Comparison of ENCODE assay signal across 9 cellular contexts in the genomic region with DNA sequence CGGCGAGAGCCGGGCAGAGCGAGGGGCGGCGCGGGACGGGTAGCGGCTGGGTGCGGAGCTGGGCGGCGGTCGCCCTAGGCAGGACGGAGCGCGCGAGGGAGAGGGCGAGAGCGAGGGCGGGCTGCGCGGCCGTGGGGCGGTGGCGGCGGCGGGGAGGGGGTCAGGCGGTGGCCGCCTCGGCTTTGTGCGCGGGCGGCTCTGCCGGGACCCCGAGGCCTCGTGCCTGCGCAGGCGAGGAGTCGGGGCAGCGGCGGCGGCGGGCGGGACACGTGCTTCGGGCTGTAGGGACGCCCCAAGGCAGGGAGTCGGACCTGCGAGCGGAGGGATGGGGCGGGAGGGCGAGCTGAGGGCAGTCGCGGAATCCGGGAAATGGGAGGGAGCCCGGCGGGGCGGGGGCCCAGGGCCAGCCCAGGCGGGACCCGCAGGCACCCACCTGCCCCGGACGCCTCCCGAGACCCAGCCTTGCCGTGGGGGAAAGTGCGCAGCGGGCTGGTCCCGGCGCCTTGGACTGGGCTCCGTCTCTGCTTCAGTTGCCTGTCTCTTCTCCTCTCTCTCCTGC. TPM values are rescaled to one million over a fixed set of nuclear protein-coding genes. Genes with fewer than 3 reads are reported as not detected.
DNase-seq lines count a peak whose midpoint lies in the region; ATAC-seq, FAIRE-seq and TF ChIP-seq lines count a peak whose summit lies in the region.
"Had no signal": no experiment of that assay in that cellular context is flagged by ENCODE, and none has a peak within 500 bp of the region (broad histone marks: within the 10 kb centered on the region; RNA-seq: fewer than 3 reads in every experiment).

No MANE protein-coding gene starts in this region.

- peaks cover 6 to 50% of the 10 kb centered on the region in 2 experiments for H3K27me3 ChIP-seq in HepG2 (ENCODE audit: control insufficient read depth in 1 of 2, insufficient read depth in 2 of 2, low read length in 2 of 2)
- H3K27me3 ChIP-seq in suprapubic skin, result peaks cover 25% of the 10 kb centered on the region

- in situ Hi-C loops in HepG2 (cut with HindIII; ENCODE audit: extremely low pct_ligation_motif_present, low pct_unique_long_range_greater_than_20kb), result no loop called here

- peak overlapping the region; percentile 85 for H3K27ac Mint-ChIP-seq in chondrocyte (ENCODE audit: unreplicated experiment)

- H2AFZ ChIP-seq in HepG2 (ENCODE audit: low read length), result no peak overlapping the region

- H3K27ac ChIP-seq in HepG2 (ENCODE audit: extremely low read length, insufficient read depth, low read length) (no peak overlapping the region), suprapubic skin (peak overlapping the region; percentile 34)

- TF ChIP-seq POLR2A in HepG2 (IDR thresholded peaks at IDR 0.05; ENCODE audit: insufficient read depth in 1 of 2, low read depth in 2 of 2, low read length in 2 of 2) (no peak), suprapubic skin (IDR thresholded peaks at IDR 0.05) (no peak)

- no peaks in the 10 kb centered on the region for H3K36me3 Mint-ChIP-seq in chondrocyte (ENCODE audit: low read depth)
- H3K36me3 Mint-ChIP-seq: IgD-negative memory B cell had no signal

- FAIRE-seq in HepG2 (lab: Jason Lieb, UNC) (no peak), D721Med (lab: Jason Lieb, UNC) (no peak)

- CTCF ChIA-PET in HepG2 (lab: Yijun Ruan, JAX; ENCODE audit: low intra/inter-chr PET ratio, low total read pairs), result no interaction called here

- no peak overlapping the region for H3K9ac ChIP-seq in HepG2 (ENCODE audit: insufficient read depth, low read depth, low read length)

- intact Hi-C loops in HepG2 (cut with micrococcal nuclease; ENCODE audit: unreplicated experiment), result loop anchor here (5.0 kb wide), 1 partner anchor 136 kb away; no protein-coding TSS in a partner anchor

- H3K9me3 ChIP-seq in HepG2 (ENCODE audit: low read length) (no peaks in the 10 kb centered on the region), suprapubic skin (no peaks in the 10 kb centered on the region)

- peak; percentile 79 for ATAC-seq in HepG2

- DNase-seq in Daoy (ENCODE audit: low read depth) (peak; percentile 60), LoVo (ENCODE audit: low spot score) (peak; percentile 41), chondrocyte (ENCODE audit: low spot score) (peak; percentile 95), HepG2 (ENCODE audit: low spot score) (no peak), suprapubic skin (ENCODE audit: low spot score in 2 of 2) (peak in 1 of 2 donors; percentile 60), D721Med (ENCODE audit: insufficient read length, low spot score) (no peak), NCI-H2029 treated with DMSO at 0.1 percent for 48 hours (lab: John Stamatoyannopoulos, UW) (no peak)
- no peak for DNase-seq in effector CD4-positive, alpha-beta T cell

- TF ChIP-seq EP300 in HepG2 (IDR thresholded peaks at IDR 0.05; ENCODE audit: low read depth in 2 of 2, low read length in 2 of 2) (no peak), HepG2 (CRISPR knock-in tag; IDR thresholded peaks at IDR 0.05; ENCODE audit: borderline replicate concordance) (no peak), suprapubic skin (IDR thresholded peaks at IDR 0.05) (no peak)

- H3K4me1 Mint-ChIP-seq in chondrocyte (ENCODE audit: low read depth), result peaks cover 27% of the 10 kb centered on the region

- no peaks in the 10 kb centered on the region for H4K20me1 ChIP-seq in HepG2 (ENCODE audit: insufficient read depth, low read length)

- POLR2A ChIA-PET in HepG2 (lab: Yijun Ruan, JAX), result no interaction called here

- TF ChIP-seq RAD21 in HepG2 (CRISPR knock-in tag; IDR thresholded peaks at IDR 0.05), result no peak

- no peaks in the 10 kb centered on the region for H3K9me3 Mint-ChIP-seq in chondrocyte (ENCODE audit: low read depth)

- peak overlapping the region in 1 of 3 experiments; percentile 43; a peak in 2 of 6 replicates for H3K4me3 ChIP-seq in HepG2 (replicated peaks in 1 of 3; ENCODE audit: insufficient read depth in 1 of 3, low read depth in 2 of 3, low read length in 3 of 3)
- peak overlapping the region; percentile 73 for H3K4me3 ChIP-seq in suprapubic skin

- no peak for TF ChIP-seq CTCF in chondrocyte (IDR thresholded peaks at IDR 0.05)
- TF ChIP-seq CTCF in HepG2 (CRISPR knock-in tag; IDR thresholded peaks at IDR 0.05), result no peak
- no peak for TF ChIP-seq CTCF in suprapubic skin (IDR thresholded peaks at IDR 0.05)
- no peak for TF ChIP-seq CTCF in D721Med (IDR thresholded peaks at IDR 0.05; ENCODE audit: insufficient read depth, missing control alignments)

- 16% methylated on average over 21 of the region's 69 CpGs for WGBS in HepG2 (ENCODE audit: low lambda C conversion rate)
- 0% methylated on average over 11 of the region's 69 CpGs for WGBS in suprapubic skin

- no peaks in the 10 kb centered on the region for H3K4me1 ChIP-seq in HepG2 (ENCODE audit: insufficient read depth, low read length)
- peaks cover 7% of the 10 kb centered on the region for H3K4me1 ChIP-seq in suprapubic skin

- H3K27me3 Mint-ChIP-seq in chondrocyte (ENCODE audit: low read depth), result no peaks in the 10 kb centered on the region

- H3K79me2 ChIP-seq in HepG2 (ENCODE audit: insufficient read depth, low read length), result no peaks in the 10 kb centered on the region

- H3K4me2 ChIP-seq in HepG2 (ENCODE audit: low read depth, low read length), result peak overlapping the region; percentile 61

- H3K36me3 ChIP-seq in HepG2 (replicated peaks in 1 of 2; ENCODE audit: control insufficient read depth in 1 of 2, insufficient read depth in 2 of 2, low read length in 2 of 2), result no peaks in the 10 kb centered on the region
- H3K36me3 ChIP-seq in suprapubic skin, result no peaks in the 10 kb centered on the region

- peak overlapping the region; percentile 93 for H3K4me3 Mint-ChIP-seq in chondrocyte (ENCODE audit: unreplicated experiment)

- no TSS peak for BruUV-seq in HepG2 (replicated peaks; lab: Mats Ljungman, UMichigan)

TF ChIP-seq in HepG2, 621 proteins besides CTCF, POLR2A, EP300 and RAD21 (continues in another document):
- no peak for TF ChIP-seq ATF7 (IDR thresholded peaks at IDR 0.05)
- no peak for TF ChIP-seq ATF7 (CRISPR knock-in tag; IDR thresholded peaks at IDR 0.05)
- no peak for TF ChIP-seq ZNF512 (CRISPR knock-in tag; IDR thresholded peaks at IDR 0.05)
- no peak for TF ChIP-seq ZNF446 (CRISPR knock-in tag; IDR thresholded peaks at IDR 0.05)
- TF ChIP-seq GRHL1 (CRISPR knock-in tag; conservative IDR thresholded peaks at IDR 0.05), result no peak
- TF ChIP-seq MTF2 (CRISPR knock-in tag; IDR thresholded peaks at IDR 0.05; ENCODE audit: borderline replicate concordance), result peak; percentile 58; the same call in 1 of the 2 replicates
- TF ChIP-seq ZNF160 (CRISPR knock-in tag; IDR thresholded peaks at IDR 0.05), result no peak
- no peak for TF ChIP-seq ZNF644 (CRISPR knock-in tag; IDR thresholded peaks at IDR 0.05; ENCODE audit: low read depth)

RNA-seq across cellular contexts. Expression of gene BMPR1B, which starts 0.5 kb away (rescaled TPM):
- total RNA-seq in Daoy (2014; rRNA removed; shearing (Covaris generic)), result 1.7 and 2.0 TPM in 2 replicates
- 5.6 to 19.4 TPM (median 7.8 TPM) in 3 replicates for total RNA-seq in chondrocyte
- total RNA-seq in HepG2 (2016; rRNA removed; fragmentation: Illumina TruSeq; extraction: Trizol), result 0.07 TPM in 1 of 2 replicates, not detected in the other
- total RNA-seq in HepG2 (2016; cell fraction: cytosol; rRNA removed; fragmentation: Illumina TruSeq; extraction: Trizol; ENCODE audit: low read depth), result not detected in 2 replicates
- total RNA-seq in HepG2 (2016; cell fraction: insoluble cytoplasmic fraction; rRNA removed; fragmentation: Illumina TruSeq; extraction: Trizol), result not detected in 2 replicates
- total RNA-seq in HepG2 (2016; cell fraction: membrane; rRNA removed; fragmentation: Illumina TruSeq; extraction: Trizol), result 0.09 TPM in 1 of 2 replicates, not detected in the other
- not detected in 2 replicates for total RNA-seq in HepG2 (2016; cell fraction: nucleus; rRNA removed; fragmentation: Illumina TruSeq; extraction: Trizol)
- polyA plus RNA-seq in HepG2 (2011; rRNA removed), result not detected in 2 replicates
- polyA plus RNA-seq in HepG2 (2011; cell fraction: cytosol; rRNA removed), result not detected in 2 replicates
- polyA plus RNA-seq in HepG2 (2011; cell fraction: nucleus; rRNA removed), result not detected in 2 replicates
- polyA plus RNA-seq in HepG2 (2012), result not detected in 2 replicates
- polyA plus RNA-seq in HepG2 (2016; cell fraction: cytosol; fragmentation: Illumina TruSeq; extraction: Trizol; ENCODE audit: low read depth), result not detected in 2 replicates
- not detected in 2 replicates for polyA plus RNA-seq in HepG2 (2016; cell fraction: insoluble cytoplasmic fraction; fragmentation: Illumina TruSeq; extraction: Trizol; ENCODE audit: low read depth)
- polyA plus RNA-seq in HepG2 (2016; cell fraction: membrane; fragmentation: Illumina TruSeq; extraction: Trizol; ENCODE audit: low read depth), result not detected in 2 replicates
- polyA plus RNA-seq in HepG2 (2016; cell fraction: nucleus; fragmentation: Illumina TruSeq; extraction: Trizol; ENCODE audit: insufficient read depth, low read depth), result not detected in 2 replicates
- polyA minus RNA-seq in HepG2 (2011; rRNA and poly(A)+ RNA removed; ENCODE audit: low replicate concordance), result not detected in 2 replicates
- polyA minus RNA-seq in HepG2 (2011; cell fraction: cytosol; rRNA and poly(A)+ RNA removed), result not detected in 2 replicates
- polyA minus RNA-seq in HepG2 (2011; cell fraction: nucleus; rRNA and poly(A)+ RNA removed), result 0.12 and 0.13 TPM in 2 replicates
- 1 to 10 TPM in 2 of 4 donors, under 1 TPM in 2; 0.38 to 1.2 (median 0.75) TPM for total RNA-seq in suprapubic skin
- polyA plus RNA-seq: IgD-negative memory B cell had no signal

Comparison
In these comparisons a context has a peak if more than half of its experiments do, and no peak if none do; other contexts are left out.
1. DNase-seq: peak in Daoy (single experiment), LoVo (single experiment) and chondrocyte (single experiment); none in HepG2 (single experiment), D721Med (single experiment), effector CD4-positive, alpha-beta T cell (single experiment) and NCI-H2029 treated with DMSO at 0.1 percent for 48 hours (single experiment).